Comparison of ENCODE assay signal across 35 cellular contexts in genomic region chr12:2722806-2723205, GRCh38.
DNase-seq lines count a peak whose midpoint lies in the region; ATAC-seq, FAIRE-seq and TF ChIP-seq lines count a peak whose summit lies in the region.
"Had no signal": no experiment of that assay in that cellular context is flagged by ENCODE, and none has a peak within 500 bp of the region (broad histone marks: within the 10 kb centered on the region; RNA-seq: fewer than 3 reads in every experiment).

No MANE protein-coding gene starts in this region.

- DNase-seq in ACHN (peak; percentile 10), DMS79 treated with DMSO at 0.1 percent for 48 hours (lab: John Stamatoyannopoulos, UW) (peak; percentile 60), astrocyte (ENCODE audit: low read depth) (peak; percentile 11), keratinocyte (ENCODE audit: low read depth, low spot score) (peak; percentile 1), HTR-8/SVneo (ENCODE audit: insufficient read length, low spot score) (no peak), posterior cingulate gyrus (no peak), osteoblast (ENCODE audit: insufficient read length, low spot score, missing footprints) (no peak)
- DNase-seq: activated B cell treated with CpG ODN at 0.5 μM for 24 hours; activated CD4-positive, alpha-beta T cell treated with anti-CD3 and anti-CD28 coated beads, Interleukin-2, amount 50 U/mL, for 1 hour; activated CD8-positive, alpha-beta memory T cell treated with anti-CD3 and anti-CD28 coated beads, Interleukin-2, amount 10 ng/mL, durations not matched to agents 7 days and 5 days; activated naive CD4-positive, alpha-beta T cell treated with anti-CD3 and anti-CD28 coated beads for 36 hours; activated T-cell treated with anti-CD3 and anti-CD28 coated beads, Interleukin-2, amount 50 U/mL, for 72 hours; amniotic stem cell; effector memory CD4-positive, alpha-beta T cell; esophagus squamous epithelium; GOT3; hypothalamus; immature natural killer cell; left ventricle myocardium inferior; naive thymus-derived CD8-positive, alpha-beta T cell; NCI-H1048; NCI-H187; NCI-H526 treated with DMSO at 0.1 percent for 48 hours; nucleus accumbens; small intestine; stimulated activated CD8-positive, alpha-beta memory T cell treated with anti-CD3 and anti-CD28 coated beads, Interleukin-4, amount 100 ng/mL, for 48 hours; stimulated activated naive CD8-positive, alpha-beta T cell treated with anti-CD3 and anti-CD28 coated beads, Interleukin-15, amount 100 ng/mL, for 72 hours; T-helper 1 cell; trophoblast cell had no signal

- ATAC-seq in GM18519 (IDR thresholded peaks at IDR 0.05; ENCODE audit: low FRiP score, unreplicated experiment) = no peak
- ATAC-seq: activated CD8-positive, alpha-beta memory T cell treated with anti-CD3 and anti-CD28 coated beads, Interleukin-2, amount 10 ng/mL, durations not matched to agents 7 days and 5 days; activated T-cell treated with anti-CD3 and anti-CD28 coated beads, Interleukin-2, amount 50 U/mL, for 72 hours; gastroesophageal sphincter; naive thymus-derived CD8-positive, alpha-beta T cell; stimulated activated naive CD8-positive, alpha-beta T cell treated with anti-CD3 and anti-CD28 coated beads, Interleukin-15, amount 100 ng/mL, for 72 hours had no signal

- H3K4me1 ChIP-seq in astrocyte (ENCODE audit: insufficient read depth, low read length) (no peaks in the 10 kb centered on the region), keratinocyte (ENCODE audit: control insufficient read depth, extremely low read depth, insufficient read depth, low read length) (no peaks in the 10 kb centered on the region), osteoblast (ENCODE audit: insufficient read depth, low read length) (no peaks in the 10 kb centered on the region)
- H3K4me1 ChIP-seq: esophagus squamous epithelium, gastroesophageal sphincter, left ventricle myocardium inferior had no signal

- H3K79me2 ChIP-seq in astrocyte (ENCODE audit: insufficient read depth, low read length) = no peaks in the 10 kb centered on the region
- no peaks in the 10 kb centered on the region for H3K79me2 ChIP-seq in keratinocyte (ENCODE audit: control insufficient read depth, insufficient read depth, low read length)
- H3K79me2 ChIP-seq in osteoblast (ENCODE audit: insufficient read depth, low read length) = no peaks in the 10 kb centered on the region

- H4K20me1 ChIP-seq in astrocyte (ENCODE audit: insufficient read depth, low read length) (no peaks in the 10 kb centered on the region), keratinocyte (ENCODE audit: control insufficient read depth, extremely low read depth, insufficient read depth, low read length) (no peaks in the 10 kb centered on the region), osteoblast (ENCODE audit: insufficient read depth, low read length) (no peaks in the 10 kb centered on the region)

- intact Hi-C loops in posterior cingulate gyrus (cut with DNase I) = no loop called here

- H3K9me3 ChIP-seq in astrocyte (ENCODE audit: insufficient read depth, low read depth, low read length) = no peaks in the 10 kb centered on the region
- no peaks in the 10 kb centered on the region for H3K9me3 ChIP-seq in keratinocyte (ENCODE audit: control insufficient read depth, low read depth, low read length)
- H3K9me3 ChIP-seq in osteoblast (ENCODE audit: low read depth, low read length) = no peaks in the 10 kb centered on the region
- H3K9me3 ChIP-seq: esophagus squamous epithelium, gastroesophageal sphincter, left ventricle myocardium inferior had no signal

- no peak overlapping the region for H3K27ac Mint-ChIP-seq in astrocyte (ENCODE audit: unreplicated experiment)
- H3K27ac Mint-ChIP-seq: activated B cell treated with CpG ODN at 0.5 μM for 24 hours; activated CD8-positive, alpha-beta memory T cell treated with anti-CD3 and anti-CD28 coated beads, Interleukin-2, amount 10 ng/mL, durations not matched to agents 7 days and 5 days; activated naive CD4-positive, alpha-beta T cell treated with anti-CD3 and anti-CD28 coated beads for 36 hours; activated T-cell treated with anti-CD3 and anti-CD28 coated beads, Interleukin-2, amount 50 U/mL, for 72 hours; CD14-positive monocyte; immature natural killer cell; stimulated activated naive CD8-positive, alpha-beta T cell treated with anti-CD3 and anti-CD28 coated beads, Interleukin-15, amount 100 ng/mL, for 72 hours had no signal

- H2AFZ ChIP-seq in astrocyte (ENCODE audit: low read depth, low read length) (no peak overlapping the region), keratinocyte (ENCODE audit: control insufficient read depth, low read length) (no peak overlapping the region), osteoblast (ENCODE audit: low read length) (no peak overlapping the region)

- H3K4me3 ChIP-seq in astrocyte (ENCODE audit: insufficient read depth, low read depth, low read length) = no peak overlapping the region
- no peak overlapping the region for H3K4me3 ChIP-seq in keratinocyte (ENCODE audit: control insufficient read depth in 2 of 3, extremely low read depth in 1 of 3, insufficient read depth in 2 of 3, low read depth in 1 of 3, low read length in 3 of 3)
- H3K4me3 ChIP-seq in osteoblast (ENCODE audit: insufficient read depth, low read length) = no peak overlapping the region
- H3K4me3 ChIP-seq: coronary artery, esophagus squamous epithelium, gastroesophageal sphincter, left ventricle myocardium inferior had no signal

- H3K4me1 Mint-ChIP-seq in astrocyte (ENCODE audit: low read depth, unreplicated experiment) = no peaks in the 10 kb centered on the region
- H3K4me1 Mint-ChIP-seq: activated B cell treated with CpG ODN at 0.5 μM for 24 hours; activated CD8-positive, alpha-beta memory T cell treated with anti-CD3 and anti-CD28 coated beads, Interleukin-2, amount 10 ng/mL, durations not matched to agents 7 days and 5 days; CD14-positive monocyte; immature natural killer cell; naive thymus-derived CD8-positive, alpha-beta T cell; stimulated activated naive CD8-positive, alpha-beta T cell treated with anti-CD3 and anti-CD28 coated beads, Interleukin-15, amount 100 ng/mL, for 72 hours had no signal

- H3K36me3 Mint-ChIP-seq in astrocyte (ENCODE audit: low read depth, unreplicated experiment) = no peaks in the 10 kb centered on the region
- H3K36me3 Mint-ChIP-seq: activated CD8-positive, alpha-beta memory T cell treated with anti-CD3 and anti-CD28 coated beads, Interleukin-2, amount 10 ng/mL, durations not matched to agents 7 days and 5 days; CD14-positive monocyte; immature natural killer cell; naive thymus-derived CD8-positive, alpha-beta T cell had no signal

- H3K27ac ChIP-seq in astrocyte (ENCODE audit: low read depth, low read length) = no peak overlapping the region
- no peak overlapping the region for H3K27ac ChIP-seq in keratinocyte (ENCODE audit: control insufficient read depth, insufficient read depth, low read length)
- no peak overlapping the region for H3K27ac ChIP-seq in osteoblast (ENCODE audit: low read depth, low read length)
- H3K27ac ChIP-seq: coronary artery, esophagus squamous epithelium, gastroesophageal sphincter, left ventricle myocardium inferior had no signal

- no peak overlapping the region for H3K4me3 Mint-ChIP-seq in astrocyte (ENCODE audit: unreplicated experiment)
- H3K4me3 Mint-ChIP-seq: activated B cell treated with CpG ODN at 0.5 μM for 24 hours; activated CD8-positive, alpha-beta memory T cell treated with anti-CD3 and anti-CD28 coated beads, Interleukin-2, amount 10 ng/mL, durations not matched to agents 7 days and 5 days; activated naive CD4-positive, alpha-beta T cell treated with anti-CD3 and anti-CD28 coated beads for 36 hours; activated T-cell treated with anti-CD3 and anti-CD28 coated beads, Interleukin-2, amount 50 U/mL, for 72 hours; CD14-positive monocyte; immature natural killer cell; naive thymus-derived CD8-positive, alpha-beta T cell; stimulated activated naive CD8-positive, alpha-beta T cell treated with anti-CD3 and anti-CD28 coated beads, Interleukin-15, amount 100 ng/mL, for 72 hours had no signal

- peaks cover 24% of the 10 kb centered on the region for H3K27me3 Mint-ChIP-seq in astrocyte (ENCODE audit: low read depth, unreplicated experiment)
- H3K27me3 Mint-ChIP-seq: activated B cell treated with CpG ODN at 0.5 μM for 24 hours had no signal

- H3K27me3 ChIP-seq in astrocyte (ENCODE audit: insufficient read depth, low read length) (peaks cover 26% of the 10 kb centered on the region), keratinocyte (ENCODE audit: control insufficient read depth, extremely low read depth, insufficient read depth, low read length) (peaks cover 6% of the 10 kb centered on the region), osteoblast (ENCODE audit: insufficient read depth, low read length) (peaks cover 43% of the 10 kb centered on the region)

- TF ChIP-seq CTCF in astrocyte (IDR thresholded peaks at IDR 0.05; ENCODE audit: insufficient read depth, low read depth, low read length) = no peak
- TF ChIP-seq CTCF in keratinocyte (optimal IDR thresholded peaks at IDR 0.05 in 1 of 3, IDR thresholded peaks at IDR 0.05 in 1 of 3, conservative IDR thresholded peaks at IDR 0.05 in 1 of 3; ENCODE audit: extremely low read depth in 1 of 3, insufficient read depth in 2 of 3, low read length in 3 of 3) = peak in 1 of 3 experiments; percentile 3
- no peak for TF ChIP-seq CTCF in osteoblast (IDR thresholded peaks at IDR 0.05; ENCODE audit: extremely low read depth, low read depth, low read length)

- peaks cover 6% of the 10 kb centered on the region for H3K9me3 Mint-ChIP-seq in astrocyte (ENCODE audit: unreplicated experiment)
- H3K9me3 Mint-ChIP-seq: activated B cell treated with CpG ODN at 0.5 μM for 24 hours; activated naive CD4-positive, alpha-beta T cell treated with anti-CD3 and anti-CD28 coated beads for 36 hours; activated T-cell treated with anti-CD3 and anti-CD28 coated beads, Interleukin-2, amount 50 U/mL, for 72 hours; CD14-positive monocyte; immature natural killer cell; naive thymus-derived CD8-positive, alpha-beta T cell; stimulated activated naive CD8-positive, alpha-beta T cell treated with anti-CD3 and anti-CD28 coated beads, Interleukin-15, amount 100 ng/mL, for 72 hours had no signal

- dilution Hi-C loops in keratinocyte (cut with MboI; ENCODE audit: extremely low pct_ligation_motif_present, low sequenced_read_pairs) = no loop called here

- no peak for FAIRE-seq in astrocyte (lab: Jason Lieb, UNC)
- no peak for FAIRE-seq in keratinocyte (lab: Jason Lieb, UNC)
- FAIRE-seq in HTR-8/SVneo (lab: Jason Lieb, UNC) = no peak
- FAIRE-seq: GM12892, RCC 7860, small intestine had no signal

- H3K9me1 ChIP-seq in keratinocyte (ENCODE audit: control insufficient read depth, extremely low read depth, insufficient read depth, low read length) = no peaks in the 10 kb centered on the region

- H3K36me3 ChIP-seq in astrocyte (ENCODE audit: insufficient read depth, low read length) (no peaks in the 10 kb centered on the region), keratinocyte (ENCODE audit: control insufficient read depth in 2 of 2, extremely low read depth in 1 of 2, insufficient read depth in 2 of 2, low read length in 2 of 2) (no peaks in the 10 kb centered on the region), osteoblast (ENCODE audit: insufficient read depth, low read length) (no peaks in the 10 kb centered on the region)
- H3K36me3 ChIP-seq: esophagus squamous epithelium, gastroesophageal sphincter, left ventricle myocardium inferior had no signal

- H3K9ac ChIP-seq in astrocyte (ENCODE audit: low read length) (no peak overlapping the region), keratinocyte (ENCODE audit: control insufficient read depth, extremely low read depth, insufficient read depth, low read length) (no peak overlapping the region)

- H3K4me2 ChIP-seq in astrocyte (ENCODE audit: low read length) (no peak overlapping the region), keratinocyte (ENCODE audit: control insufficient read depth, extremely low read depth, insufficient read depth, low read depth, low read length) (no peak overlapping the region), osteoblast (ENCODE audit: insufficient read depth, low read length) (no peak overlapping the region)

- in situ Hi-C loops in ACHN (cut with HindIII; ENCODE audit: low pct_ligation_motif_present, low pct_unique_long_range_greater_than_20kb, low sequenced_read_pairs) = no loop called here

Comparison
In these comparisons a context has a peak if more than half of its experiments do, and no peak if none do; other contexts are left out.
1. DNase-seq: peak in ACHN (single experiment), DMS79 treated with DMSO at 0.1 percent for 48 hours (single experiment), astrocyte (single experiment) and keratinocyte (single experiment); none in HTR-8/SVneo (single experiment), posterior cingulate gyrus (0 of 10) and osteoblast (single experiment).